Comparison of ENCODE assay signal across 19 cellular contexts in genomic region chr12:93723568-93723930, GRCh38. TPM values are rescaled to one million over a fixed set of nuclear protein-coding genes. Genes with fewer than 3 reads are reported as not detected.
DNase-seq lines count a peak whose midpoint lies in the region; ATAC-seq and TF ChIP-seq lines count a peak whose summit lies in the region.
"Had no signal": no experiment of that assay in that cellular context is flagged by ENCODE, and none has a peak within 500 bp of the region (broad histone marks: within the 10 kb centered on the region; RNA-seq: fewer than 3 reads in every experiment).

No MANE protein-coding gene starts in this region.

- no peaks in the 10 kb centered on the region for H3K9me3 ChIP-seq in PC-3 (ENCODE audit: low read length)
- H3K9me3 ChIP-seq in mammary epithelial cell (replicated peaks; ENCODE audit: insufficient read depth, low read length): no peaks in the 10 kb centered on the region
- H3K9me3 ChIP-seq in skeletal muscle satellite cell (replicated peaks; ENCODE audit: low read length): no peaks in the 10 kb centered on the region

- H3K4me1 ChIP-seq in PC-3 (ENCODE audit: insufficient read depth, low read length) (peaks cover 22% of the 10 kb centered on the region), mammary epithelial cell (ENCODE audit: insufficient read depth, low read length) (peaks cover 12% of the 10 kb centered on the region), skeletal muscle satellite cell (ENCODE audit: control insufficient read depth, insufficient read depth, low read length) (peaks cover 11% of the 10 kb centered on the region)
- H3K4me1 ChIP-seq: SJCRH30 had no signal

- H3K27ac ChIP-seq in PC-3 (ENCODE audit: low read length): peak overlapping the region; percentile 47
- H3K27ac ChIP-seq in mammary epithelial cell (ENCODE audit: insufficient read depth, low read depth, low read length): no peak overlapping the region
- H3K27ac ChIP-seq: 22Rv1, SJCRH30 had no signal

- peak; percentile 45 for ATAC-seq in PC-3
- ATAC-seq: T-helper 17 cell had no signal

- 71% methylated on average over 1 of the region's 4 CpGs for WGBS in mammary epithelial cell (ENCODE audit: low coverage, missing lambda C conversion rate)

- H2AFZ ChIP-seq in PC-3 (ENCODE audit: low read length) (peak overlapping the region; percentile 12; the same call in 1 of the 2 replicates), mammary epithelial cell (ENCODE audit: low read depth, low read length) (peak overlapping the region; percentile 10)

- peak overlapping the region; percentile 49 for H3K4me2 ChIP-seq in PC-3 (ENCODE audit: low read length)
- H3K4me2 ChIP-seq in mammary epithelial cell (ENCODE audit: insufficient read depth, low read depth, low read length): no peak overlapping the region
- H3K4me2 ChIP-seq in skeletal muscle satellite cell (ENCODE audit: low read length): peak overlapping the region; percentile 67

- DNase-seq in NOMO-1 treated with DMSO at 0.1 percent for 48 hours (lab: John Stamatoyannopoulos, UW; ENCODE audit: unreplicated experiment): peak; percentile 16
- no peak for DNase-seq in NOMO-1 treated with dmso at 0.1 percent for 144 hours (lab: John Stamatoyannopoulos, UW; ENCODE audit: unreplicated experiment)
- DNase-seq in PC-3: no peak
- DNase-seq in mammary epithelial cell: no peak
- no peak for DNase-seq in NCI-H2107 treated with DMSO at 0.1 percent for 48 hours (lab: John Stamatoyannopoulos, UW; ENCODE audit: unreplicated experiment)
- no peak for DNase-seq in midbrain (lab: John Stamatoyannopoulos, UW)
- no peak for DNase-seq in A172 (ENCODE audit: low spot score)
- DNase-seq: DND-41, H9, KBM-7, NCI-H1048, NCI-H1436, NCI-H2029 treated with DMSO at 0.1 percent for 48 hours, OCI-M1, RPMI8226, T-helper 17 cell had no signal

- H3F3A ChIP-seq in PC-3 (ENCODE audit: low read length, unreplicated experiment): peaks cover 5% of the 10 kb centered on the region

- H3K9ac ChIP-seq in PC-3 (ENCODE audit: low read length) (no peak overlapping the region), mammary epithelial cell (ENCODE audit: insufficient read depth, low read length) (no peak overlapping the region), skeletal muscle satellite cell (ENCODE audit: low read depth, low read length) (no peak overlapping the region)

- H3K27me3 ChIP-seq in PC-3 (ENCODE audit: low read length) (no peaks in the 10 kb centered on the region), mammary epithelial cell (ENCODE audit: insufficient read depth, low read length) (no peaks in the 10 kb centered on the region), skeletal muscle satellite cell (ENCODE audit: control insufficient read depth, insufficient read depth, low read length) (no peaks in the 10 kb centered on the region)
- H3K27me3 ChIP-seq: SJCRH30 had no signal

- H4K20me1 ChIP-seq in PC-3 (ENCODE audit: low read length): no peaks in the 10 kb centered on the region
- H4K20me1 ChIP-seq in mammary epithelial cell (ENCODE audit: insufficient read depth, low read length): no peaks in the 10 kb centered on the region

- intact Hi-C loops in PC-3 (cut with micrococcal nuclease) (no loop called here), mammary epithelial cell (cut with micrococcal nuclease) (no loop called here)

- no peaks in the 10 kb centered on the region for H3K36me3 ChIP-seq in PC-3 (ENCODE audit: low read depth, low read length)
- H3K36me3 ChIP-seq in mammary epithelial cell (ENCODE audit: insufficient read depth, low read length): no peaks in the 10 kb centered on the region
- H3K36me3 ChIP-seq in skeletal muscle satellite cell (ENCODE audit: insufficient read depth, low read length): no peaks in the 10 kb centered on the region
- H3K36me3 ChIP-seq: SJCRH30 had no signal

- H3K4me3 ChIP-seq in PC-3 (ENCODE audit: low read length): peak overlapping the region; percentile 6; the same call in 1 of the 2 replicates
- H3K4me3 ChIP-seq in mammary epithelial cell (replicated peaks in 1 of 3; ENCODE audit: insufficient read depth in 1 of 3, low read depth in 2 of 3, low read length in 3 of 3): no peak overlapping the region
- peak overlapping the region; percentile 19 for H3K4me3 ChIP-seq in skeletal muscle satellite cell (ENCODE audit: low read length)
- H3K4me3 ChIP-seq: SJCRH30 had no signal

- POLR2A ChIA-PET in PC-3 (lab: Charles Lee; ENCODE audit: unreplicated experiment): interaction anchor here (0.7 kb wide), 1 partner anchor 1435 kb away, joined by 11 read pairs; no protein-coding TSS in a partner anchor

- TF ChIP-seq CTCF in PC-3 (conservative IDR thresholded peaks at IDR 0.05; ENCODE audit: low read depth, low read length): no peak
- no peak for TF ChIP-seq CTCF in mammary epithelial cell (conservative IDR thresholded peaks at IDR 0.05 in 1 of 2, IDR thresholded peaks at IDR 0.05 in 1 of 2; ENCODE audit: extremely low read depth in 1 of 2, insufficient read depth in 1 of 2, low read depth in 1 of 2, low read length in 2 of 2)

- BruUV-seq in PC-3 (replicated peaks; lab: Mats Ljungman, UMichigan) (no TSS peak), mammary epithelial cell (replicated peaks; lab: Mats Ljungman, UMichigan) (no TSS peak)

- CTCF ChIA-PET in PC-3 (lab: Charles Lee): interaction anchor here (0.6 kb wide), 1 partner anchor 377 kb away, joined by 3 read pairs; no protein-coding TSS in a partner anchor
- CTCF ChIA-PET in mammary epithelial cell (lab: Charles Lee; ENCODE audit: low non-redundant PET): no interaction called here

- no peaks in the 10 kb centered on the region for H3K9me2 ChIP-seq in PC-3 (replicated peaks; ENCODE audit: low read length)

- in situ Hi-C loops in mammary epithelial cell (cut with MboI; ENCODE audit: low sequenced_read_pairs in 2 of 2): no loop called here

- H3K79me2 ChIP-seq in PC-3 (ENCODE audit: low read length): no peaks in the 10 kb centered on the region
- H3K79me2 ChIP-seq in mammary epithelial cell (ENCODE audit: insufficient read depth, low read length): no peaks in the 10 kb centered on the region

- dilution Hi-C loops in mammary epithelial cell (cut with HindIII; ENCODE audit: low sequenced_read_pairs): no loop called here

RNA-seq across cellular contexts. Expression of gene CRADD, which starts 46.4 kb away (rescaled TPM):
- 11.4 and 12.5 TPM in 2 replicates for total RNA-seq in PC-3 (2014; rRNA removed)
- 10 to 100 TPM; 13.3 to 14.2 TPM for total RNA-seq in mammary epithelial cell
- polyA plus RNA-seq in mammary epithelial cell: 9.5 TPM
- polyA minus RNA-seq in mammary epithelial cell: not detected
- 10.4 and 19.7 TPM in 2 replicates for total RNA-seq in skeletal muscle satellite cell (2012; rRNA removed)
- 28.8 and 39.0 TPM in 2 replicates for total RNA-seq in A172 (2014; rRNA removed; shearing (Covaris generic))

Comparison
In these comparisons a context has a peak if more than half of its experiments do, and no peak if none do; other contexts are left out.
1. H3K4me3 ChIP-seq: peak in PC-3 (single experiment) and skeletal muscle satellite cell (single experiment); none in mammary epithelial cell (0 of 3).